Comparison of ENCODE assay signal across 17 cellular contexts in genomic region chr10:70191161-70191770, GRCh38. TPM values are rescaled to one million over a fixed set of nuclear protein-coding genes. Genes with fewer than 3 reads are reported as not detected.
DNase-seq lines count a peak whose midpoint lies in the region; ATAC-seq and TF ChIP-seq lines count a peak whose summit lies in the region.
"Had no signal": no experiment of that assay in that cellular context is flagged by ENCODE, and none has a peak within 500 bp of the region (broad histone marks: within the 10 kb centered on the region; RNA-seq: fewer than 3 reads in every experiment).

No MANE protein-coding gene starts in this region.

- H3K18ac ChIP-seq in mesendoderm (ENCODE audit: low read length): no peak overlapping the region

- intact Hi-C loops in sciatic nerve (cut with DNase I): no loop called here
- intact Hi-C loops in esophagus muscularis mucosa (cut with DNase I): no loop called here

- H3K9me3 ChIP-seq in esophagus muscularis mucosa: no peaks in the 10 kb centered on the region

- POLR2A ChIA-PET in RWPE1 (lab: Yijun Ruan, JAX; ENCODE audit: low non-redundant PET): no interaction called here

- no peak overlapping the region for H2BK15ac ChIP-seq in mesendoderm (replicated peaks; ENCODE audit: low read depth)

- TF ChIP-seq EP300 in esophagus muscularis mucosa (IDR thresholded peaks at IDR 0.05): no peak

- H3K4me2 ChIP-seq in mesendoderm (ENCODE audit: low read length): no peak overlapping the region

- H3K56ac ChIP-seq in mesendoderm (ENCODE audit: low read length): no peak overlapping the region

- H3K4ac ChIP-seq in mesendoderm (ENCODE audit: low read depth, low read length): no peak overlapping the region

- H3K79me2 ChIP-seq in mesendoderm (ENCODE audit: control insufficient read depth, insufficient read depth, low read length): no peaks in the 10 kb centered on the region

- H2BK120ac ChIP-seq in mesendoderm (ENCODE audit: low read depth, low read length): no peak overlapping the region

- no peak overlapping the region for H2BK5ac ChIP-seq in mesendoderm (ENCODE audit: low read length)

- H3K23ac ChIP-seq in mesendoderm (ENCODE audit: low read length): no peak overlapping the region

- H3K4me3 ChIP-seq in esophagus muscularis mucosa (no peak overlapping the region), mesendoderm (ENCODE audit: low read length) (no peak overlapping the region)

- DNase-seq in EH (ENCODE audit: low read depth) (peak; percentile 18), RWPE1 (ENCODE audit: low spot score) (no peak), fibroblast of gingiva (ENCODE audit: low read depth) (peak; percentile 45), sciatic nerve (ENCODE audit: low spot score) (no peak), amygdala (lab: John Stamatoyannopoulos, UW) (no peak), esophagus muscularis mucosa (ENCODE audit: extremely low spot score) (no peak), mesendoderm (no peak)
- DNase-seq: activated CD8-positive, alpha-beta T cell treated with anti-CD3 and anti-CD28 coated beads, Interleukin-2, amount 10 ng/mL, durations not matched to agents 7 days and 5 days; activated gamma-delta T cell treated with Interleukin-2 at 50 U/mL for 16 hours; cerebellar nuclear complex; GDM1; MM.1S; stimulated activated CD4-positive, alpha-beta T cell treated with anti-CD3 and anti-CD28 coated beads, Interleukin-2, amount 100 ng/mL, for 48 hours; stimulated activated naive CD4-positive, alpha-beta T cell; T-helper 9 cell had no signal

- H3K27me3 ChIP-seq in esophagus muscularis mucosa: no peaks in the 10 kb centered on the region
- no peaks in the 10 kb centered on the region for H3K27me3 ChIP-seq in mesendoderm (ENCODE audit: insufficient read depth, low read length, poor library complexity)

- ATAC-seq in sciatic nerve (peak; percentile 45), GM21529 (IDR thresholded peaks at IDR 0.05; ENCODE audit: unreplicated experiment) (no peak)
- ATAC-seq: activated CD8-positive, alpha-beta T cell treated with anti-CD3 and anti-CD28 coated beads, Interleukin-2, amount 10 ng/mL, durations not matched to agents 7 days and 5 days; HCT116 had no signal

- H2AK5ac ChIP-seq in mesendoderm (ENCODE audit: low read length): no peak overlapping the region

- no peak overlapping the region for H4K8ac ChIP-seq in mesendoderm (ENCODE audit: low read depth, low read length)

- no peak overlapping the region for H4K5ac ChIP-seq in mesendoderm (ENCODE audit: low read length)

- TF ChIP-seq CTCF in RWPE1 (conservative IDR thresholded peaks at IDR 0.05; ENCODE audit: low read depth): no peak
- TF ChIP-seq CTCF in esophagus muscularis mucosa (IDR thresholded peaks at IDR 0.05): no peak

- no peak for TF ChIP-seq POLR2A in esophagus muscularis mucosa (IDR thresholded peaks at IDR 0.05; ENCODE audit: low read depth)

- WGBS in esophagus muscularis mucosa: 75% methylated on average over 3 of the region's 3 CpGs
- WGBS in mesendoderm (ENCODE audit: extremely low coverage, insufficient coverage, low lambda C conversion rate): no CpG with 5 or more reads among the region's 3 CpGs

- no peak overlapping the region for H3K9ac ChIP-seq in mesendoderm (ENCODE audit: low read length)

- H3K4me1 ChIP-seq in esophagus muscularis mucosa: peaks cover 0 to 24% (median 19%) of the 10 kb centered on the region in 4 donors
- H3K4me1 ChIP-seq in mesendoderm (ENCODE audit: control insufficient read depth, low read depth, low read length): no peaks in the 10 kb centered on the region

- H3K36me3 ChIP-seq in esophagus muscularis mucosa (peaks cover 0 to 4% (median 0%) of the 10 kb centered on the region in 4 donors), mesendoderm (ENCODE audit: control insufficient read depth, insufficient read depth, low read length) (no peaks in the 10 kb centered on the region)

- no peaks in the 10 kb centered on the region for H3K79me1 ChIP-seq in mesendoderm (ENCODE audit: low read length)

- H3K27ac ChIP-seq in RWPE1: peak overlapping the region; percentile 77
- no peak overlapping the region for H3K27ac ChIP-seq in esophagus muscularis mucosa (replicated peaks in 1 of 4)
- H3K27ac ChIP-seq in mesendoderm (ENCODE audit: low read depth, low read length): no peak overlapping the region

- CTCF ChIA-PET in RWPE1 (lab: Yijun Ruan, JAX): interaction anchor here (0.6 to 1.5 kb wide), 5 partner anchors 31 to 554 kb away, joined by 3 to 7 read pairs (median 4); no protein-coding TSS in a partner anchor

RNA-seq across cellular contexts. Expression of gene SAR1A, which starts 21.0 kb away (rescaled TPM):
- total RNA-seq in sciatic nerve (122 TPM), esophagus muscularis mucosa (10 to 100 TPM; 73.6 to 87.6 (median 80.5) TPM)
- 69.5 TPM for polyA plus RNA-seq in mesendoderm (2013, experiment 1 of 2)
- polyA plus RNA-seq in mesendoderm (2013, experiment 2 of 2): 69.3 TPM

RNA-seq across cellular contexts. Expression of gene PPA1, which starts 42.0 kb away (rescaled TPM):
- total RNA-seq in sciatic nerve (114 TPM), esophagus muscularis mucosa (100 to 1,000 TPM in 1 of 4 donors, 10 to 100 TPM in 3; 72.6 to 105 (median 82.2) TPM)
- 164 TPM for polyA plus RNA-seq in mesendoderm (2013, experiment 1 of 2)
- polyA plus RNA-seq in mesendoderm (2013, experiment 2 of 2): 166 TPM

RNA-seq across cellular contexts. Expression of gene TYSND1, which starts 44.8 kb away (rescaled TPM):
- total RNA-seq in sciatic nerve: 10.6 TPM
- total RNA-seq in esophagus muscularis mucosa: 10 to 100 TPM in 2 of 4 donors, 1 to 10 TPM in 2; 6.0 to 12.2 (median 9.3) TPM
- polyA plus RNA-seq in mesendoderm (2013, experiment 1 of 2): 5.9 TPM
- 6.1 TPM for polyA plus RNA-seq in mesendoderm (2013, experiment 2 of 2)

RNA-seq across cellular contexts. Expression of gene AIFM2, which starts 58.6 kb away (rescaled TPM):
- total RNA-seq in sciatic nerve (14.1 TPM), esophagus muscularis mucosa (10 to 100 TPM; 13.3 to 21.8 (median 17.2) TPM)
- 3.0 TPM for polyA plus RNA-seq in mesendoderm (2013, experiment 1 of 2)
- polyA plus RNA-seq in mesendoderm (2013, experiment 2 of 2): 2.9 TPM

Comparison
In these comparisons a context has a peak if more than half of its experiments do, and no peak if none do; other contexts are left out.
1. DNase-seq: peak in EH (single experiment) and fibroblast of gingiva (single experiment); none in RWPE1 (single experiment), sciatic nerve (single experiment), amygdala (0 of 56), esophagus muscularis mucosa (single experiment) and mesendoderm (single experiment).